16 cellular contexts compared by ENCODE assay signal in genomic region chr14:87102979-87103378, GRCh38.
A peak's percentile ranks its signal among the peaks of the same experiment; 100 is the strongest.
DNase-seq lines count a peak whose midpoint lies in the region; ATAC-seq, FAIRE-seq and TF ChIP-seq lines count a peak whose summit lies in the region.
"Had no signal": no experiment of that assay in that cellular context is flagged by ENCODE, and none has a peak within 500 bp of the region (broad histone marks: within the 10 kb centered on the region; RNA-seq: fewer than 3 reads in every experiment).

No MANE protein-coding gene starts in this region.

- H4K5ac ChIP-seq in mesendoderm (ENCODE audit: low read length), result no peak overlapping the region

- no peaks in the 10 kb centered on the region for H3K9me3 ChIP-seq in HUES48 (ENCODE audit: control insufficient read depth, insufficient read depth, low read length)
- no peaks in the 10 kb centered on the region for H3K9me3 ChIP-seq in vagina
- H3K9me3 ChIP-seq in right lobe of liver, result no peaks in the 10 kb centered on the region
- H3K9me3 ChIP-seq: BLaER1 treated with 17β-estradiol and CSF1 and Interleukin-3, amounts not matched to agents 10 nM and 100 nM had no signal

- H2BK5ac ChIP-seq in mesendoderm (ENCODE audit: low read length), result peak overlapping the region; percentile 27

- peak; percentile 25 for DNase-seq in bronchial epithelial cell (ENCODE audit: low read depth)
- DNase-seq in fibroblast of pulmonary artery (ENCODE audit: low read depth), result peak; percentile 18
- peak; percentile 77 for DNase-seq in mesendoderm
- no peak for DNase-seq in vagina (ENCODE audit: extremely low spot score in 2 of 2)
- DNase-seq in C1 segment of cervical spinal cord (lab: John Stamatoyannopoulos, UW), result no peak
- no peak for DNase-seq in right lobe of liver
- DNase-seq: DMS 273 treated with DMSO at 0.1 percent for 48 hours, EL, H7, MV-4-11, NCI-H1417 treated with DMSO at 0.1 percent for 48 hours, NCI-H1930, NCI-H69, SHP77 had no signal

- H3K4me2 ChIP-seq in mesendoderm (ENCODE audit: low read length), result no peak overlapping the region
- H3K4me2 ChIP-seq: BLaER1 treated with 17β-estradiol and CSF1 and Interleukin-3, amounts not matched to agents 10 nM and 100 nM had no signal

- no peaks in the 10 kb centered on the region for H3K79me1 ChIP-seq in mesendoderm (ENCODE audit: low read length)

- H3K23ac ChIP-seq in mesendoderm (ENCODE audit: low read length), result no peak overlapping the region

- no peak overlapping the region for H3K56ac ChIP-seq in mesendoderm (ENCODE audit: low read length)

- peak overlapping the region; percentile 22 for H3K27ac ChIP-seq in HUES48 (ENCODE audit: low read depth, low read length)
- no peak overlapping the region for H3K27ac ChIP-seq in mesendoderm (ENCODE audit: low read depth, low read length)
- H3K27ac ChIP-seq in vagina, result no peak overlapping the region
- no peak overlapping the region for H3K27ac ChIP-seq in right lobe of liver
- H3K27ac ChIP-seq: BLaER1 treated with 17β-estradiol and CSF1 and Interleukin-3, amounts not matched to agents 10 nM and 100 nM had no signal

- no peak overlapping the region for H3K4ac ChIP-seq in mesendoderm (ENCODE audit: low read depth, low read length)

- H2BK120ac ChIP-seq in mesendoderm (ENCODE audit: low read depth, low read length), result no peak overlapping the region

- WGBS in mesendoderm (ENCODE audit: extremely low coverage, insufficient coverage, low lambda C conversion rate), result no CpG with 5 or more reads among the region's 2 CpGs
- WGBS in right lobe of liver (ENCODE audit: insufficient coverage, low coverage, low lambda C conversion rate, missing lambda C conversion rate), result 30% methylated on average over 2 of the region's 2 CpGs

- no peaks in the 10 kb centered on the region for H3K36me3 ChIP-seq in HUES48 (ENCODE audit: control insufficient read depth, insufficient read depth, low read length)
- no peaks in the 10 kb centered on the region for H3K36me3 ChIP-seq in bronchial epithelial cell (ENCODE audit: control insufficient read depth, insufficient read depth, low read length)
- no peaks in the 10 kb centered on the region for H3K36me3 ChIP-seq in mesendoderm (ENCODE audit: control insufficient read depth, insufficient read depth, low read length)
- no peaks in the 10 kb centered on the region for H3K36me3 ChIP-seq in vagina
- H3K36me3 ChIP-seq in right lobe of liver, result no peaks in the 10 kb centered on the region
- H3K36me3 ChIP-seq: BLaER1 treated with 17β-estradiol and CSF1 and Interleukin-3, amounts not matched to agents 10 nM and 100 nM had no signal

- TF ChIP-seq POLR2A in vagina (IDR thresholded peaks at IDR 0.05), result no peak
- TF ChIP-seq POLR2A in right lobe of liver (IDR thresholded peaks at IDR 0.05), result no peak

- H2BK15ac ChIP-seq in mesendoderm (replicated peaks; ENCODE audit: low read depth), result no peak overlapping the region

- no peaks in the 10 kb centered on the region for H3K79me2 ChIP-seq in mesendoderm (ENCODE audit: control insufficient read depth, insufficient read depth, low read length)

- no peaks in the 10 kb centered on the region for H3K27me3 ChIP-seq in HUES48 (ENCODE audit: control insufficient read depth, insufficient read depth, low read length)
- H3K27me3 ChIP-seq in bronchial epithelial cell (ENCODE audit: control insufficient read depth, insufficient read depth, low read length), result no peaks in the 10 kb centered on the region
- no peaks in the 10 kb centered on the region for H3K27me3 ChIP-seq in mesendoderm (ENCODE audit: insufficient read depth, low read length, poor library complexity)
- H3K27me3 ChIP-seq in vagina, result no peaks in the 10 kb centered on the region
- H3K27me3 ChIP-seq in right lobe of liver, result no peaks in the 10 kb centered on the region
- H3K27me3 ChIP-seq: BLaER1 treated with 17β-estradiol and CSF1 and Interleukin-3, amounts not matched to agents 10 nM and 100 nM had no signal

- H3K4me3 ChIP-seq in HUES48 (ENCODE audit: low read depth, low read length) (no peak overlapping the region), bronchial epithelial cell (ENCODE audit: low read depth, low read length) (no peak overlapping the region), fibroblast of pulmonary artery (replicated peaks; ENCODE audit: low read depth, low read length) (no peak overlapping the region), mesendoderm (ENCODE audit: low read length) (no peak overlapping the region), vagina (no peak overlapping the region), right lobe of liver (no peak overlapping the region)
- H3K4me3 ChIP-seq: BLaER1 treated with 17β-estradiol and CSF1 and Interleukin-3, amounts not matched to agents 10 nM and 100 nM had no signal

- H3K9ac ChIP-seq in HUES48 (ENCODE audit: low read depth, low read length), result no peak overlapping the region
- H3K9ac ChIP-seq in mesendoderm (ENCODE audit: low read length), result no peak overlapping the region
- H3K9ac ChIP-seq: BLaER1 treated with 17β-estradiol and CSF1 and Interleukin-3, amounts not matched to agents 10 nM and 100 nM had no signal

- intact Hi-C loops in vagina (cut with DNase I), result no loop called here
- intact Hi-C loops in right lobe of liver (cut with DNase I), result no loop called here

- no peak for FAIRE-seq in bronchial epithelial cell (lab: Jason Lieb, UNC)

- H2AK5ac ChIP-seq in mesendoderm (ENCODE audit: low read length), result no peak overlapping the region

- TF ChIP-seq CTCF in bronchial epithelial cell (IDR thresholded peaks at IDR 0.05; ENCODE audit: insufficient read depth, low read length, severe bottlenecking), result no peak
- no peak for TF ChIP-seq CTCF in fibroblast of pulmonary artery (IDR thresholded peaks at IDR 0.05; ENCODE audit: low read length, missing control alignments)
- no peak for TF ChIP-seq CTCF in vagina (IDR thresholded peaks at IDR 0.05)
- no peak for TF ChIP-seq CTCF in right lobe of liver (IDR thresholded peaks at IDR 0.05)

- peaks cover 12% of the 10 kb centered on the region; the same call in 1 of the 2 replicates for H3K4me1 ChIP-seq in HUES48 (ENCODE audit: control insufficient read depth, insufficient read depth, low read length)
- H3K4me1 ChIP-seq in mesendoderm (ENCODE audit: control insufficient read depth, low read depth, low read length), result peaks cover 2% of the 10 kb centered on the region
- no peaks in the 10 kb centered on the region for H3K4me1 ChIP-seq in vagina
- H3K4me1 ChIP-seq in right lobe of liver, result no peaks in the 10 kb centered on the region

- H4K8ac ChIP-seq in mesendoderm (ENCODE audit: low read depth, low read length), result no peak overlapping the region

- no peak for ATAC-seq in right lobe of liver

- H3K18ac ChIP-seq in mesendoderm (ENCODE audit: low read length), result no peak overlapping the region

Comparison
In these comparisons a context has a peak if more than half of its experiments do, and no peak if none do; other contexts are left out.
1. DNase-seq: peak in bronchial epithelial cell (single experiment), fibroblast of pulmonary artery (single experiment) and mesendoderm (single experiment); none in vagina (0 of 2), C1 segment of cervical spinal cord (0 of 14) and right lobe of liver (0 of 3).